Comparison of ENCODE assay signal across 15 cellular contexts in the genomic region with DNA sequence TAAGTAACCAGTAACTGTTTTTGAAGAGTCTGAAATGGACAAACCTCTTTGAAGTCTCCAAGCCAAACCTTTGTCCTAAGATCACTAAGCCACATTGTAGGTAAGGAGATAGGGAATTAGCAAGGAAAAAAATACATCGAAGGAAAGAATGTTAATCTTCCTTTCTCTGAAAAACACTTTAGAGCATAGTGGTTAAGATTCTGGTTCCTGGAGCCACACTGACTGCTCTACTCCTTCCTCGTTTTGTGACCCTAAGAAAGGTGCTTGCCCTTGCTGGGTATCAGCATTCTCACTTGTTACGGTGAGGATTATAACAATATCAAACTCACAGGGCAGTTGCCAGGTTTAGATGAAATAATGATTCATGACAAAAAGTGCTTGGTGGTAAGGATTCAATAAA.
DNase-seq lines count a peak whose midpoint lies in the region; ATAC-seq and TF ChIP-seq lines count a peak whose summit lies in the region.
"Had no signal": no experiment of that assay in that cellular context is flagged by ENCODE, and none has a peak within 500 bp of the region (broad histone marks: within the 10 kb centered on the region; RNA-seq: fewer than 3 reads in every experiment).

No MANE protein-coding gene starts in this region.

- H3K4me3 Mint-ChIP-seq in activated naive CD8-positive, alpha-beta T cell, result peak overlapping the region; percentile 35
- H3K4me3 Mint-ChIP-seq in activated naive CD8-positive, alpha-beta T cell treated with anti-CD3 and anti-CD28 coated beads for 36 hours, result no peak overlapping the region
- H3K4me3 Mint-ChIP-seq in activated naive CD8-positive, alpha-beta T cell treated with anti-CD3 and anti-CD28 coated beads, Interleukin-2, amount 50 U/mL, for 24 hours, result no peak overlapping the region
- H3K4me3 Mint-ChIP-seq in naive B cell (peak overlapping the region in 2 of 8 donors; percentile 10 to 50), type B pancreatic cell (peak overlapping the region; percentile 13)

- WGBS in GM23248 (ENCODE audit: low coverage in 1 of 2, low lambda C conversion rate in 2 of 2, missing lambda C conversion rate in 2 of 2), 2 experiments, result 89 to 99% methylated on average over 3 of the region's 3 CpGs

- no peak overlapping the region for H3K4me3 ChIP-seq in GM23248
- H3K4me3 ChIP-seq: transverse colon had no signal

- peaks cover 8% of the 10 kb centered on the region for H3K36me3 Mint-ChIP-seq in activated naive CD8-positive, alpha-beta T cell
- H3K36me3 Mint-ChIP-seq in activated naive CD8-positive, alpha-beta T cell treated with anti-CD3 and anti-CD28 coated beads for 36 hours, result peaks cover 2% of the 10 kb centered on the region
- peaks cover 5% of the 10 kb centered on the region for H3K36me3 Mint-ChIP-seq in activated naive CD8-positive, alpha-beta T cell treated with anti-CD3 and anti-CD28 coated beads, Interleukin-2, amount 50 U/mL, for 24 hours (ENCODE audit: low read depth)
- H3K36me3 Mint-ChIP-seq in naive B cell (no peaks in the 10 kb centered on the region), type B pancreatic cell (peaks cover 7% of the 10 kb centered on the region)

- no peaks in the 10 kb centered on the region for H3K9me3 Mint-ChIP-seq in activated naive CD8-positive, alpha-beta T cell (ENCODE audit: low read depth)
- H3K9me3 Mint-ChIP-seq in activated naive CD8-positive, alpha-beta T cell treated with anti-CD3 and anti-CD28 coated beads for 36 hours, result peaks cover 2% of the 10 kb centered on the region
- H3K9me3 Mint-ChIP-seq in activated naive CD8-positive, alpha-beta T cell treated with anti-CD3 and anti-CD28 coated beads, Interleukin-2, amount 50 U/mL, for 24 hours, result no peaks in the 10 kb centered on the region
- no peaks in the 10 kb centered on the region for H3K9me3 Mint-ChIP-seq in naive B cell
- peaks cover 4% of the 10 kb centered on the region for H3K9me3 Mint-ChIP-seq in type B pancreatic cell

- no peaks in the 10 kb centered on the region for H3K36me3 ChIP-seq in GM23248 (ENCODE audit: low read depth)
- H3K36me3 ChIP-seq: transverse colon had no signal

- no peaks in the 10 kb centered on the region for H3K27me3 ChIP-seq in GM23248 (replicated peaks; ENCODE audit: insufficient read depth)
- H3K27me3 ChIP-seq: transverse colon had no signal

- H3K27ac ChIP-seq in GM23248, result no peak overlapping the region
- H3K27ac ChIP-seq: transverse colon had no signal

- no peak overlapping the region for H3K9ac ChIP-seq in GM23248

- peaks cover 3% of the 10 kb centered on the region; the same call in 1 of the 2 replicates for H4K20me1 ChIP-seq in GM23248 (ENCODE audit: insufficient read depth)

- no peaks in the 10 kb centered on the region for H3K27me3 Mint-ChIP-seq in activated naive CD8-positive, alpha-beta T cell
- no peaks in the 10 kb centered on the region for H3K27me3 Mint-ChIP-seq in activated naive CD8-positive, alpha-beta T cell treated with anti-CD3 and anti-CD28 coated beads for 36 hours
- H3K27me3 Mint-ChIP-seq in activated naive CD8-positive, alpha-beta T cell treated with anti-CD3 and anti-CD28 coated beads, Interleukin-2, amount 50 U/mL, for 24 hours, result no peaks in the 10 kb centered on the region
- H3K27me3 Mint-ChIP-seq in naive B cell, result no peaks in the 10 kb centered on the region
- no peaks in the 10 kb centered on the region for H3K27me3 Mint-ChIP-seq in type B pancreatic cell

- peaks cover 87% of the 10 kb centered on the region for H3K79me2 ChIP-seq in GM23248 (ENCODE audit: insufficient read depth)

- H3K9me3 ChIP-seq in GM23248 (ENCODE audit: low read depth), result no peaks in the 10 kb centered on the region
- H3K9me3 ChIP-seq: transverse colon had no signal

- peaks cover 56% of the 10 kb centered on the region for H3K4me1 Mint-ChIP-seq in activated naive CD8-positive, alpha-beta T cell (ENCODE audit: low read depth)
- peaks cover 48% of the 10 kb centered on the region for H3K4me1 Mint-ChIP-seq in activated naive CD8-positive, alpha-beta T cell treated with anti-CD3 and anti-CD28 coated beads for 36 hours
- peaks cover 58% of the 10 kb centered on the region for H3K4me1 Mint-ChIP-seq in activated naive CD8-positive, alpha-beta T cell treated with anti-CD3 and anti-CD28 coated beads, Interleukin-2, amount 50 U/mL, for 24 hours
- H3K4me1 Mint-ChIP-seq in naive B cell, result peaks cover 54 to 82% (median 71%) of the 10 kb centered on the region in 3 donors
- H3K4me1 Mint-ChIP-seq in type B pancreatic cell (ENCODE audit: unreplicated experiment), result peaks cover 38% of the 10 kb centered on the region

- ATAC-seq in activated naive CD8-positive, alpha-beta T cell treated with anti-CD3 and anti-CD28 coated beads, Interleukin-2, amount 50 U/mL, for 24 hours, result no peak
- no peak for ATAC-seq in naive B cell (ENCODE audit: low read depth in 2 of 2)
- no peak for ATAC-seq in HG03159 (IDR thresholded peaks at IDR 0.05; ENCODE audit: unreplicated experiment)
- ATAC-seq: esophagus mucosa, HepG2 had no signal

- no peaks in the 10 kb centered on the region for H3F3A ChIP-seq in GM23248 (ENCODE audit: insufficient read depth)

- no peak for DNase-seq in activated naive CD8-positive, alpha-beta T cell treated with anti-CD3 and anti-CD28 coated beads for 36 hours
- DNase-seq in activated naive CD8-positive, alpha-beta T cell treated with anti-CD3 and anti-CD28 coated beads, Interleukin-2, amount 50 U/mL, for 24 hours, result no peak
- no peak for DNase-seq in naive B cell
- no peak for DNase-seq in type B pancreatic cell (ENCODE audit: extremely low spot score, unreplicated experiment)
- no peak for DNase-seq in islet precursor cell
- DNase-seq in GM23248, result no peak
- DNase-seq: ACHN; activated CD8-positive, alpha-beta memory T cell treated with anti-CD3 and anti-CD28 coated beads, Interleukin-2, amount 50 U/mL, for 4 hours; MV-4-11; NCI-H2081 treated with DMSO at 0.1 percent for 48 hours; transverse colon had no signal

- TF ChIP-seq CTCF in type B pancreatic cell (conservative IDR thresholded peaks at IDR 0.05), result no peak

- H3K9me2 ChIP-seq in GM23248 (ENCODE audit: insufficient read depth), result no peaks in the 10 kb centered on the region

- in situ Hi-C loops in GM23248 (cut with MboI), result no loop called here

- H3K4me2 ChIP-seq in GM23248 (ENCODE audit: unreplicated experiment), result no peak overlapping the region

- peak overlapping the region; percentile 19 for H3K27ac Mint-ChIP-seq in activated naive CD8-positive, alpha-beta T cell
- H3K27ac Mint-ChIP-seq in activated naive CD8-positive, alpha-beta T cell treated with anti-CD3 and anti-CD28 coated beads for 36 hours, result no peak overlapping the region
- H3K27ac Mint-ChIP-seq in activated naive CD8-positive, alpha-beta T cell treated with anti-CD3 and anti-CD28 coated beads, Interleukin-2, amount 50 U/mL, for 24 hours, result peak overlapping the region; percentile 51
- peak overlapping the region; percentile 94 to 99 (median 98) for H3K27ac Mint-ChIP-seq in naive B cell
- H3K27ac Mint-ChIP-seq in type B pancreatic cell, result peak overlapping the region; percentile 20

- peaks cover 12% of the 10 kb centered on the region for H3K4me1 ChIP-seq in GM23248 (ENCODE audit: insufficient read depth)

- no peak overlapping the region for H2AFZ ChIP-seq in GM23248

Comparison
In these comparisons a context has a peak if more than half of its experiments do, and no peak if none do; other contexts are left out.
1. H3K4me3 Mint-ChIP-seq: peak in activated naive CD8-positive, alpha-beta T cell (single experiment) and type B pancreatic cell (single experiment); none in activated naive CD8-positive, alpha-beta T cell treated with anti-CD3 and anti-CD28 coated beads for 36 hours (single experiment) and activated naive CD8-positive, alpha-beta T cell treated with anti-CD3 and anti-CD28 coated beads, Interleukin-2, amount 50 U/mL, for 24 hours (single experiment).